In genomic region chr16:18767217-18767616, GRCh38 we compare ENCODE assay signal across 8 cellular contexts. TPM values are rescaled to one million over a fixed set of nuclear protein-coding genes. Genes with fewer than 3 reads are reported as not detected.
A peak's percentile ranks its signal among the peaks of the same experiment; 100 is the strongest.
DNase-seq lines count a peak whose midpoint lies in the region; ATAC-seq and TF ChIP-seq lines count a peak whose summit lies in the region.
"Not testable (repeated sequence)": the region's sequence is repeated elsewhere in the genome, so short reads cannot be mapped to it uniquely, and the experiment has no call there.

No MANE protein-coding gene starts in this region.

- ATAC-seq in CD4-positive, alpha-beta T cell (ENCODE audit: poor library complexity), result peak; percentile 90
- ATAC-seq in GM18870 (IDR thresholded peaks at IDR 0.05; ENCODE audit: unreplicated experiment) (peak; percentile 34), GM21447 (IDR thresholded peaks at IDR 0.05; ENCODE audit: unreplicated experiment) (peak; percentile 68), HG02852 (IDR thresholded peaks at IDR 0.05; ENCODE audit: unreplicated experiment) (peak; percentile 63), HG03442 (IDR thresholded peaks at IDR 0.05; ENCODE audit: unreplicated experiment) (peak; percentile 66)
- ATAC-seq in activated T-helper 17 cell treated with anti-CD3 and anti-CD28 coated beads, Interleukin-2, amount 50 U/mL, for 72 hours (replicated peaks), result peak; percentile 48

- not testable (repeated sequence) for H3K4me3 ChIP-seq in liver (ENCODE audit: low read depth in 1 of 3, low read length in 3 of 3)

- CTCF ChIA-PET in CD4-positive, alpha-beta T cell (lab: Charles Lee), result not testable (repeated sequence)

- not testable (repeated sequence) for TF ChIP-seq RAD21 in liver (IDR thresholded peaks at IDR 0.05)

- not testable (repeated sequence) for TF ChIP-seq CTCF in CD4-positive, alpha-beta T cell (IDR thresholded peaks at IDR 0.05); liver (IDR thresholded peaks at IDR 0.05; ENCODE audit: low read depth, low read length, missing input control)

- not testable (repeated sequence) for H3K36me3 Mint-ChIP-seq in CD4-positive, alpha-beta T cell (ENCODE audit: low read depth); activated T-helper 17 cell treated with anti-CD3 and anti-CD28 coated beads, Interleukin-2, amount 50 U/mL, for 72 hours (ENCODE audit: low read depth)
- peaks cover 12% of the 10 kb centered on the region for H3K36me3 Mint-ChIP-seq in T-helper 2 cell treated with Interferon-gamma antibody and Interleukin-4, amounts not matched to agents 5 μg/mL and 100 μg/mL, for 36 hours (ENCODE audit: low read depth)

- H3K9ac ChIP-seq in liver (ENCODE audit: low read depth in 1 of 2, low read length in 2 of 2), result not testable (repeated sequence)

- H3K27me3 Mint-ChIP-seq in CD4-positive, alpha-beta T cell; T-helper 2 cell treated with Interferon-gamma antibody and Interleukin-4, amounts not matched to agents 5 μg/mL and 100 μg/mL, for 36 hours (ENCODE audit: low read depth); activated T-helper 17 cell treated with anti-CD3 and anti-CD28 coated beads, Interleukin-2, amount 50 U/mL, for 72 hours: not testable (repeated sequence)

- not testable (repeated sequence) for H3K27me3 ChIP-seq in CD4-positive, alpha-beta T cell (ENCODE audit: control insufficient read depth, insufficient read depth, low read length); liver (ENCODE audit: control insufficient read depth in 4 of 4, insufficient read depth in 4 of 4, low read length in 3 of 4)

- intact Hi-C loops in CD4-positive, alpha-beta T cell (cut with DNase I, micrococcal nuclease), result not testable (repeated sequence)

- not testable (repeated sequence) for H3K36me3 ChIP-seq in liver (ENCODE audit: control insufficient read depth in 4 of 4, insufficient read depth in 3 of 4, low read depth in 1 of 4, low read length in 3 of 4)

- peak overlapping the region; percentile 55 for H3K27ac Mint-ChIP-seq in CD4-positive, alpha-beta T cell
- not testable (repeated sequence) for H3K27ac Mint-ChIP-seq in T-helper 2 cell treated with Interferon-gamma antibody and Interleukin-4, amounts not matched to agents 5 μg/mL and 100 μg/mL, for 36 hours; activated T-helper 17 cell treated with anti-CD3 and anti-CD28 coated beads, Interleukin-2, amount 50 U/mL, for 72 hours

- 29% methylated on average over 6 of the region's 7 CpGs for WGBS in liver

- DNase-seq in CD4-positive, alpha-beta T cell, result peak in 8 of 10 experiments; percentile 9 to 41 (median 24)
- DNase-seq in T-helper 2 cell treated with Interferon-gamma antibody and Interleukin-4, amounts not matched to agents 5 μg/mL and 100 μg/mL, for 36 hours (ENCODE audit: low spot score), result not testable (repeated sequence)

- not testable (repeated sequence) for H3K9me3 Mint-ChIP-seq in CD4-positive, alpha-beta T cell; T-helper 2 cell treated with Interferon-gamma antibody and Interleukin-4, amounts not matched to agents 5 μg/mL and 100 μg/mL, for 36 hours; activated T-helper 17 cell treated with anti-CD3 and anti-CD28 coated beads, Interleukin-2, amount 50 U/mL, for 72 hours

- H3K9me3 ChIP-seq in CD4-positive, alpha-beta T cell (ENCODE audit: control insufficient read depth, low read length); liver (ENCODE audit: control insufficient read depth in 4 of 4, low read length in 3 of 4): not testable (repeated sequence)

- not testable (repeated sequence) for H3K27ac ChIP-seq in CD4-positive, alpha-beta T cell (ENCODE audit: low read depth, low read length)
- peak overlapping the region; percentile 50 to 64 for H3K27ac ChIP-seq in liver (ENCODE audit: low read depth in 1 of 2, low read length in 2 of 2)

- POLR2A ChIA-PET in CD4-positive, alpha-beta T cell (lab: Charles Lee), result interaction anchor here (1.6 kb wide), 1 partner anchor 22 kb away, joined by 3 read pairs; the partner anchor contains the start of gene RPS15A

- peaks cover 11% of the 10 kb centered on the region for H3K4me1 Mint-ChIP-seq in CD4-positive, alpha-beta T cell (ENCODE audit: low read depth)
- H3K4me1 Mint-ChIP-seq in T-helper 2 cell treated with Interferon-gamma antibody and Interleukin-4, amounts not matched to agents 5 μg/mL and 100 μg/mL, for 36 hours (ENCODE audit: low read depth), result not testable (repeated sequence)
- H3K4me1 Mint-ChIP-seq in activated T-helper 17 cell treated with anti-CD3 and anti-CD28 coated beads, Interleukin-2, amount 50 U/mL, for 72 hours, result peaks cover 10% of the 10 kb centered on the region

- peak overlapping the region; percentile 34 for H3K4me3 Mint-ChIP-seq in CD4-positive, alpha-beta T cell
- peak overlapping the region; percentile 21 for H3K4me3 Mint-ChIP-seq in T-helper 2 cell treated with Interferon-gamma antibody and Interleukin-4, amounts not matched to agents 5 μg/mL and 100 μg/mL, for 36 hours
- H3K4me3 Mint-ChIP-seq in activated T-helper 17 cell treated with anti-CD3 and anti-CD28 coated beads, Interleukin-2, amount 50 U/mL, for 72 hours, result not testable (repeated sequence)

- not testable (repeated sequence) for H3K4me1 ChIP-seq in liver (ENCODE audit: control insufficient read depth in 4 of 4, insufficient read depth in 4 of 4, low read length in 3 of 4)

RNA-seq across cellular contexts. Expression of gene RPS15A, which starts 22.9 kb away (rescaled TPM):
- 1,000 to 10,000 TPM; 3,821 to 3,943 TPM for total RNA-seq in CD4-positive, alpha-beta T cell
- 1,000 to 10,000 TPM; 1,983 to 2,799 TPM for total RNA-seq in activated T-helper 17 cell treated with anti-CD3 and anti-CD28 coated beads, Interleukin-2, amount 50 U/mL, for 72 hours
- total RNA-seq in liver, result 1,000 to 10,000 TPM in 1 of 2 donors, 100 to 1,000 TPM in 1; 703 to 1,185 TPM
- polyA plus RNA-seq in liver, result 1,000 to 10,000 TPM in 1 of 2 donors, 100 to 1,000 TPM in 1; 349 to 1,088 TPM

RNA-seq across cellular contexts. Expression of gene ARL6IP1, which starts 34.1 kb away (rescaled TPM):
- 100 to 1,000 TPM; 109 to 111 TPM for total RNA-seq in CD4-positive, alpha-beta T cell
- total RNA-seq in activated T-helper 17 cell treated with anti-CD3 and anti-CD28 coated beads, Interleukin-2, amount 50 U/mL, for 72 hours, result 100 to 1,000 TPM; 120 to 133 TPM
- total RNA-seq in liver, result 100 to 1,000 TPM; 222 to 260 TPM
- 100 to 1,000 TPM in 1 of 2 donors, 10 to 100 TPM in 1; 99.0 to 146 TPM for polyA plus RNA-seq in liver

Comparison
In these comparisons a context has a peak if more than half of its experiments do, and no peak if none do; other contexts are left out.
1. ATAC-seq: peak in every context shown above with its lines; median percentile 90 in CD4-positive, alpha-beta T cell; 68 in GM21447; 66 in HG03442; 63 in HG02852; 48 in activated T-helper 17 cell treated with anti-CD3 and anti-CD28 coated beads, Interleukin-2, amount 50 U/mL, for 72 hours; 34 in GM18870.